ENCODE assay signal across 25 cellular contexts in the genomic region with DNA sequence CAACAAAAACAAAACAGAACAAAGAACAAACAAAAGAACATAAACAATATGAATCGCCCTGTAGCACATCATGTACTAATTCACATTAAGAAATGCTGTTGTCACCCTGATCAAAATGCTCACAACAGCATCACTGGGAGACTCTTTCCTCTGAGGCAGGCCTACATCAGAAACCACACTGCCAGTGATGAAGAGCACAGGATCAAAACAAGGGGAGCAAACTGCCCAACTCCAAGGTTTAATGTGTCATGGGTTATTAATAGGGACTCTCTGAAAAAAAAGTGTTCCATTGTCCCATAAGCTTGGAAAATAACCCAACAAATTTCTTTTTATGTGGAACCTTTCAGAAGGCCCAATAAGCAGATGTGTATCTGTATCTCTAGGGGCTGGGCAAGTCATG.
"Had no signal": no experiment of that assay in that cellular context is flagged by ENCODE, and none has a peak within 500 bp of the region (broad histone marks: within the 10 kb centered on the region; RNA-seq: fewer than 3 reads in every experiment).

No MANE protein-coding gene starts in this region.

- H3K27me3 Mint-ChIP-seq: brain had no signal

- H3K9me3 ChIP-seq: Peyer's patch had no signal

- FAIRE-seq: astrocyte had no signal

- DNase-seq: activated CD4-positive, alpha-beta T cell treated with anti-CD3 and anti-CD28 coated beads for 48 hours; activated CD4-positive, alpha-beta T cell treated with anti-CD3 and anti-CD28 coated beads, Interleukin-2, amount 50 U/mL, for 4 hours; activated CD4-positive, CD25-positive, alpha-beta regulatory T cell treated with anti-CD3 and anti-CD28 coated beads, Interleukin-2, amount 50 U/mL, for 72 hours; activated CD8-positive, alpha-beta memory T cell treated with anti-CD3 and anti-CD28 coated beads, Interleukin-2, amount 10 ng/mL, durations not matched to agents 7 days and 5 days; activated effector memory CD4-positive, alpha-beta T cell treated with Interleukin-2 at 50 U/mL for 16 hours; activated naive CD4-positive, alpha-beta T cell; activated naive CD8-positive, alpha-beta T cell treated with anti-CD3 and anti-CD28 coated beads, Interleukin-2, amount 50 U/mL, for 24 hours; activated T-cell treated with anti-CD3 and anti-CD28 coated beads, Interleukin-2, amount 50 U/mL, for 24 hours; amygdala; MM.1S; NCI-H1048; NCI-H146; NCI-H187 treated with DMSO at 0.1 percent for 48 hours; NCI-H2081 treated with DMSO at 0.1 percent for 48 hours; NCI-H446; NCI-H524; Peyer's patch; SHP77 treated with DMSO at 0.1 percent for 48 hours had no signal

- H3K4me1 ChIP-seq: Peyer's patch had no signal

- H3K4me3 Mint-ChIP-seq: activated CD8-positive, alpha-beta memory T cell treated with anti-CD3 and anti-CD28 coated beads, Interleukin-2, amount 10 ng/mL, durations not matched to agents 7 days and 5 days; activated naive CD8-positive, alpha-beta T cell treated with anti-CD3 and anti-CD28 coated beads, Interleukin-2, amount 50 U/mL, for 24 hours; activated T-cell treated with anti-CD3 and anti-CD28 coated beads, Interleukin-2, amount 50 U/mL, for 24 hours; activated T-helper 1 cell treated with anti-CD3 and anti-CD28 coated beads, Interleukin-12 subunit alpha, Interleukin-12 subunit beta, Interleukin-2, Interleukin-4 antibody, amounts not matched to agents 30 ng/mL and 10 ng/mL and 1 ng/mL, durations not matched to agents 14 hours and 24 hours and 36 hours; brain; T-helper 1 cell treated with Interleukin-12 subunit alpha and Interleukin-12 subunit beta and Interleukin-4 antibody, amounts not matched to agents 30 μg/mL and 1 μg/mL, for 36 hours; WTC11 had no signal

- H3K9me3 Mint-ChIP-seq: activated naive CD4-positive, alpha-beta T cell treated with anti-CD3 and anti-CD28 coated beads, Interleukin-2, amount 50 U/mL, for 72 hours; activated naive CD8-positive, alpha-beta T cell treated with anti-CD3 and anti-CD28 coated beads, Interleukin-2, amount 50 U/mL, for 24 hours; activated T-cell treated with anti-CD3 and anti-CD28 coated beads, Interleukin-2, amount 50 U/mL, for 24 hours; activated T-helper 1 cell treated with anti-CD3 and anti-CD28 coated beads, Interleukin-12 subunit alpha, Interleukin-12 subunit beta, Interleukin-2, Interleukin-4 antibody, amounts not matched to agents 30 ng/mL and 10 ng/mL and 1 ng/mL, durations not matched to agents 14 hours and 24 hours and 36 hours; brain; T-helper 1 cell treated with Interleukin-12 subunit alpha and Interleukin-12 subunit beta and Interleukin-4 antibody, amounts not matched to agents 30 μg/mL and 1 μg/mL, for 36 hours; WTC11 had no signal

- H3K4me3 ChIP-seq: Peyer's patch had no signal

- H3K27ac ChIP-seq: Peyer's patch, RWPE1 had no signal

- H3K27me3 ChIP-seq: Peyer's patch had no signal

- H3K36me3 Mint-ChIP-seq: activated CD8-positive, alpha-beta memory T cell treated with anti-CD3 and anti-CD28 coated beads, Interleukin-2, amount 10 ng/mL, durations not matched to agents 7 days and 5 days; activated naive CD4-positive, alpha-beta T cell treated with anti-CD3 and anti-CD28 coated beads, Interleukin-2, amount 50 U/mL, for 72 hours; brain; WTC11 had no signal

- H3K27ac Mint-ChIP-seq: activated CD8-positive, alpha-beta memory T cell treated with anti-CD3 and anti-CD28 coated beads, Interleukin-2, amount 10 ng/mL, durations not matched to agents 7 days and 5 days; activated naive CD4-positive, alpha-beta T cell treated with anti-CD3 and anti-CD28 coated beads, Interleukin-2, amount 50 U/mL, for 72 hours; activated naive CD8-positive, alpha-beta T cell treated with anti-CD3 and anti-CD28 coated beads, Interleukin-2, amount 50 U/mL, for 24 hours; activated T-cell treated with anti-CD3 and anti-CD28 coated beads, Interleukin-2, amount 50 U/mL, for 24 hours; activated T-helper 1 cell treated with anti-CD3 and anti-CD28 coated beads, Interleukin-12 subunit alpha, Interleukin-12 subunit beta, Interleukin-2, Interleukin-4 antibody, amounts not matched to agents 30 ng/mL and 10 ng/mL and 1 ng/mL, durations not matched to agents 14 hours and 24 hours and 36 hours; brain; T-helper 1 cell treated with Interleukin-12 subunit alpha and Interleukin-12 subunit beta and Interleukin-4 antibody, amounts not matched to agents 30 μg/mL and 1 μg/mL, for 36 hours; WTC11 had no signal

- ATAC-seq: activated CD8-positive, alpha-beta memory T cell treated with anti-CD3 and anti-CD28 coated beads, Interleukin-2, amount 10 ng/mL, durations not matched to agents 7 days and 5 days; activated naive CD4-positive, alpha-beta T cell treated with anti-CD3 and anti-CD28 coated beads, Interleukin-2, amount 50 U/mL, for 72 hours; activated naive CD8-positive, alpha-beta T cell treated with anti-CD3 and anti-CD28 coated beads, Interleukin-2, amount 50 U/mL, for 24 hours; WTC11 had no signal
